Comparison of ENCODE assay signal across 8 cellular contexts in genomic region chr12:76560083-76560491, GRCh38. TPM values are rescaled to one million over a fixed set of nuclear protein-coding genes. Genes with fewer than 3 reads are reported as not detected.
DNase-seq lines count a peak whose midpoint lies in the region; ATAC-seq and TF ChIP-seq lines count a peak whose summit lies in the region.

No MANE protein-coding gene starts in this region.

- no peaks in the 10 kb centered on the region for H3K9me3 Mint-ChIP-seq in activated T-cell treated with anti-CD3 and anti-CD28 coated beads, Interleukin-2, amount 50 U/mL, for 4 hours
- no peaks in the 10 kb centered on the region for H3K9me3 Mint-ChIP-seq in activated naive CD4-positive, alpha-beta T cell treated with anti-CD3 and anti-CD28 coated beads, Interleukin-2, amount 50 U/mL, for 72 hours

- H3K4me1 Mint-ChIP-seq in activated T-cell treated with anti-CD3 and anti-CD28 coated beads, Interleukin-2, amount 50 U/mL, for 4 hours (ENCODE audit: low read depth), result peaks cover 29% of the 10 kb centered on the region

- TF ChIP-seq EP300 in tibial nerve (IDR thresholded peaks at IDR 0.05), result no peak

- H3K27ac Mint-ChIP-seq in activated naive CD4-positive, alpha-beta T cell treated with anti-CD3 and anti-CD28 coated beads, Interleukin-2, amount 50 U/mL, for 72 hours, result peak overlapping the region; percentile 77 to 96

- TF ChIP-seq CTCF in tibial nerve (IDR thresholded peaks at IDR 0.05), result no peak

- H3K4me3 ChIP-seq in tibial nerve, result peak overlapping the region; percentile 80 to 88 (median 80)

- DNase-seq in activated T-cell treated with anti-CD3 and anti-CD28 coated beads, Interleukin-2, amount 50 U/mL, for 4 hours, result no peak
- DNase-seq in activated T-cell treated with anti-CD3 and anti-CD28 coated beads, Interleukin-2, amount 50 U/mL, for 48 hours, result no peak
- DNase-seq in activated naive CD4-positive, alpha-beta T cell treated with anti-CD3 and anti-CD28 coated beads, Interleukin-2, amount 50 U/mL, for 72 hours (ENCODE audit: low spot score in 2 of 2), result no peak
- DNase-seq in left lobe of liver (ENCODE audit: low spot score) (no peak), tibial nerve (ENCODE audit: low spot score in 2 of 2) (no peak), NCI-H345 treated with DMSO at 0.1 percent for 48 hours (lab: John Stamatoyannopoulos, UW; ENCODE audit: unreplicated experiment) (no peak), GM19240 (ENCODE audit: insufficient read length, low spot score) (no peak)

- peak overlapping the region; percentile 93 for H3K4me3 Mint-ChIP-seq in activated T-cell treated with anti-CD3 and anti-CD28 coated beads, Interleukin-2, amount 50 U/mL, for 4 hours

- H3K36me3 Mint-ChIP-seq in activated T-cell treated with anti-CD3 and anti-CD28 coated beads, Interleukin-2, amount 50 U/mL, for 4 hours (ENCODE audit: insufficient read depth), result peaks cover 9% of the 10 kb centered on the region
- peaks cover 0 to 8% of the 10 kb centered on the region in 2 donors for H3K36me3 Mint-ChIP-seq in activated naive CD4-positive, alpha-beta T cell treated with anti-CD3 and anti-CD28 coated beads, Interleukin-2, amount 50 U/mL, for 72 hours

- H3K4me1 ChIP-seq in tibial nerve, result peaks cover 0 to 31% (median 7%) of the 10 kb centered on the region in 4 donors

- H3K27ac ChIP-seq in tibial nerve, result peak overlapping the region; percentile 87 to 97 (median 94)

- no peaks in the 10 kb centered on the region for H3K36me3 ChIP-seq in tibial nerve

- no peaks in the 10 kb centered on the region for H3K9me3 ChIP-seq in tibial nerve

- H3K27me3 Mint-ChIP-seq in activated T-cell treated with anti-CD3 and anti-CD28 coated beads, Interleukin-2, amount 50 U/mL, for 4 hours (ENCODE audit: low read depth), result no peaks in the 10 kb centered on the region

- no peaks in the 10 kb centered on the region for H3K27me3 ChIP-seq in tibial nerve

- TF ChIP-seq POLR2A in tibial nerve (IDR thresholded peaks at IDR 0.05), result no peak

- ATAC-seq in activated T-cell treated with anti-CD3 and anti-CD28 coated beads, Interleukin-2, amount 50 U/mL, for 4 hours, result no peak
- ATAC-seq in HG03103 (IDR thresholded peaks at IDR 0.05; ENCODE audit: low read depth, unreplicated experiment), result peak; percentile 27
- no peak for ATAC-seq in activated naive CD4-positive, alpha-beta T cell treated with anti-CD3 and anti-CD28 coated beads, Interleukin-2, amount 50 U/mL, for 72 hours
- peak; percentile 0 for ATAC-seq in left lobe of liver

- WGBS in tibial nerve, 2 donors, result 19 to 22% methylated on average over 8 of the region's 8 CpGs

RNA-seq across cellular contexts. Expression of gene OSBPL8, which starts 0.5 kb away (rescaled TPM):
- total RNA-seq in activated T-cell treated with anti-CD3 and anti-CD28 coated beads, Interleukin-2, amount 50 U/mL, for 4 hours, result 10 to 100 TPM; 81.3 to 91.9 (median 87.3) TPM
- total RNA-seq in activated naive CD4-positive, alpha-beta T cell treated with anti-CD3 and anti-CD28 coated beads, Interleukin-2, amount 50 U/mL, for 72 hours, result 10 to 100 TPM; 69.7 to 74.0 TPM
- total RNA-seq in left lobe of liver (23.2 TPM), tibial nerve (100 to 1,000 TPM in 3 of 4 donors, 10 to 100 TPM in 1; 90.9 to 151 (median 119) TPM)

Comparison
In these comparisons a context has a peak if more than half of its experiments do, and no peak if none do; other contexts are left out.
1. ATAC-seq: peak in HG03103 (single experiment) and left lobe of liver (single experiment); none in activated T-cell treated with anti-CD3 and anti-CD28 coated beads, Interleukin-2, amount 50 U/mL, for 4 hours (0 of 2) and activated naive CD4-positive, alpha-beta T cell treated with anti-CD3 and anti-CD28 coated beads, Interleukin-2, amount 50 U/mL, for 72 hours (0 of 2).